In the genomic region with DNA sequence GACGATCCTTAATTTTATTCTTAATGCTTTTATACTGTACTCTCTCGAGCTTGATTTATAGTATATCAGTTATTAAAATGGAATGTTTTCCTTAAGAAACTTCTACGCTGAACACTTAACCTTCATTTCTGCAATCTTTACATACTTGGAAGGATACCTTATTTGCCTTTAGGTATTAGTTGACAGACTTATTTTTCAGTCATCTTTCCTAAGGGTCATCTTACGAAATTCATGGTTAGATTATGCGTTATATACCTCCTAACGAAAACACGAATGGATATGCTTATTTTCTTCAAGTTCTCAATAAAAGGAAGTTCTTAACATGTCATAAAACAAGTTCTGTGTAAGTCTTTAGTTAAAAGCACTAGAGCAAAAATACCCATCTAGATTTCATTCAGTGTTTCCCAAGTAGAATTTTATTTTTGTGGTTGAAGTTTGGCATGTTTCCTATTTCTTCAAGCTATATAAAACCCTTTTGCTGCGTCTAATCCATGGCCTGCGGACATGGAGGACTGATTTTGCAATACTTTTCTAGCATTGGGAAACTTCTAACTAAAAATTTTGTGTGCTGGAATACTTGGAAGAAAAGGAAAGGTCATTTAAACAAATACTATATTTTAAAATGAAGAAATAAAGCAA, we compare ENCODE assay signal across 20 cellular contexts.
DNase-seq lines count a peak whose midpoint lies in the region; ATAC-seq and TF ChIP-seq lines count a peak whose summit lies in the region.
"Had no signal": no experiment of that assay in that cellular context is flagged by ENCODE, and none has a peak within 500 bp of the region (broad histone marks: within the 10 kb centered on the region; RNA-seq: fewer than 3 reads in every experiment).

No MANE protein-coding gene starts in this region.

- H3K79me2 ChIP-seq in trophoblast cell (ENCODE audit: control insufficient read depth, insufficient read depth, low read length, poor library complexity): no peaks in the 10 kb centered on the region

- no CpG with 5 or more reads among the region's 9 CpGs for WGBS in trophoblast cell (ENCODE audit: extremely low coverage, insufficient coverage, insufficient read length)

- H3K27ac ChIP-seq in trophoblast cell (ENCODE audit: low read depth, low read length) (no peak overlapping the region), vagina (no peak overlapping the region), ascending aorta (no peak overlapping the region)
- H3K27ac ChIP-seq: C4-2B, KMS-11, Peyer's patch had no signal

- no peaks in the 10 kb centered on the region for H3K27me3 ChIP-seq in trophoblast cell (ENCODE audit: insufficient read depth, low read length)
- no peaks in the 10 kb centered on the region for H3K27me3 ChIP-seq in vagina
- no peaks in the 10 kb centered on the region for H3K27me3 ChIP-seq in ascending aorta
- H3K27me3 ChIP-seq: Peyer's patch had no signal

- TF ChIP-seq POLR2A in vagina (IDR thresholded peaks at IDR 0.05): no peak

- TF ChIP-seq CTCF in epithelial cell of esophagus (IDR thresholded peaks at IDR 0.05; ENCODE audit: insufficient read depth, low read depth, low read length, missing control alignments) (no peak), vagina (IDR thresholded peaks at IDR 0.05) (no peak), ascending aorta (IDR thresholded peaks at IDR 0.05) (no peak)

- no peak overlapping the region for H4K91ac ChIP-seq in trophoblast cell (ENCODE audit: low read depth, low read length)

- no peak overlapping the region for H2AK5ac ChIP-seq in trophoblast cell (ENCODE audit: low read length)

- DNase-seq in EL (peak; percentile 56), NOMO-1 treated with dmso at 0.1 percent for 144 hours (lab: John Stamatoyannopoulos, UW; ENCODE audit: unreplicated experiment) (peak; percentile 29), epithelial cell of esophagus (ENCODE audit: low read depth) (peak; percentile 61), trophoblast cell (peak; percentile 70 to 91), NCI-H2081 (lab: John Stamatoyannopoulos, UW) (no peak), vagina (ENCODE audit: extremely low spot score in 2 of 2) (no peak), sciatic nerve (ENCODE audit: low spot score) (no peak), ascending aorta (ENCODE audit: low spot score in 2 of 2) (no peak)
- DNase-seq: activated CD4-positive, alpha-beta T cell treated with anti-CD3 and anti-CD28 coated beads for 1 hour; activated CD8-positive, alpha-beta memory T cell treated with anti-CD3 and anti-CD28 coated beads, Interleukin-2, amount 50 U/mL, for 48 hours; activated naive CD4-positive, alpha-beta T cell treated with anti-CD3 and anti-CD28 coated beads, Interleukin-2, amount 50 U/mL, for 16 hours; effector CD4-positive, alpha-beta T cell; head of caudate nucleus; NCI-H1694; NCI-H524; Peyer's patch; stimulated activated naive B cell treated with anti-CD40 and anti-IgM and Interleukin-4, amounts not matched to agents 10 μg/mL and 1 μg/mL and 100 μg/mL, for 72 hours; T-helper 17 cell had no signal

- H3K4me1 ChIP-seq in trophoblast cell (ENCODE audit: control insufficient read depth in 1 of 2, insufficient read depth in 2 of 2, low read length in 2 of 2): peaks cover 0 to 2% of the 10 kb centered on the region in 2 experiments
- peaks cover 8% of the 10 kb centered on the region for H3K4me1 ChIP-seq in vagina
- no peaks in the 10 kb centered on the region for H3K4me1 ChIP-seq in ascending aorta
- H3K4me1 ChIP-seq: Peyer's patch had no signal

- no peak overlapping the region for H4K12ac ChIP-seq in trophoblast cell (ENCODE audit: low read depth, low read length)

- H2BK12ac ChIP-seq in trophoblast cell (ENCODE audit: low read length): no peak overlapping the region

- no peaks in the 10 kb centered on the region for H3K79me1 ChIP-seq in trophoblast cell (ENCODE audit: low read length)

- H3K36me3 ChIP-seq in trophoblast cell (ENCODE audit: control insufficient read depth in 1 of 2, insufficient read depth in 2 of 2, low read length in 2 of 2) (no peaks in the 10 kb centered on the region), vagina (peaks cover 0 to 8% of the 10 kb centered on the region in 2 donors), ascending aorta (no peaks in the 10 kb centered on the region)
- H3K36me3 ChIP-seq: Peyer's patch had no signal

- no peak overlapping the region for H2AFZ ChIP-seq in trophoblast cell (ENCODE audit: insufficient read depth, low read length, poor library complexity)

- no peak overlapping the region for H4K8ac ChIP-seq in trophoblast cell (ENCODE audit: low read depth, low read length)

- no peak overlapping the region for H3K9ac ChIP-seq in trophoblast cell (ENCODE audit: low read length)
- H3K9ac ChIP-seq: KMS-11 had no signal

- H3K4me3 ChIP-seq in epithelial cell of esophagus (ENCODE audit: low read length): no peak overlapping the region
- no peak overlapping the region for H3K4me3 ChIP-seq in trophoblast cell (ENCODE audit: low read depth, low read length)
- no peak overlapping the region for H3K4me3 ChIP-seq in vagina
- no peak overlapping the region for H3K4me3 ChIP-seq in ascending aorta
- H3K4me3 ChIP-seq: Peyer's patch had no signal

- no peak overlapping the region for H2BK120ac ChIP-seq in trophoblast cell (ENCODE audit: insufficient read depth, low read length, poor library complexity)

- H3K23ac ChIP-seq in trophoblast cell (ENCODE audit: low read length): no peak overlapping the region

- intact Hi-C loops in vagina (cut with DNase I): no loop called here
- intact Hi-C loops in sciatic nerve (cut with DNase I): no loop called here
- intact Hi-C loops in ascending aorta (cut with DNase I): no loop called here

- H3K9me3 ChIP-seq in trophoblast cell (ENCODE audit: insufficient read depth, low read depth, low read length) (no peaks in the 10 kb centered on the region), vagina (no peaks in the 10 kb centered on the region), ascending aorta (no peaks in the 10 kb centered on the region)
- H3K9me3 ChIP-seq: Peyer's patch had no signal

- H3K18ac ChIP-seq in trophoblast cell (ENCODE audit: low read length): no peak overlapping the region

- no peak overlapping the region for H3K4ac ChIP-seq in trophoblast cell (ENCODE audit: low read depth, low read length)

- no peak overlapping the region for H3K4me2 ChIP-seq in trophoblast cell (ENCODE audit: low read length)
- H3K4me2 ChIP-seq: KMS-11 had no signal

- H3K14ac ChIP-seq in trophoblast cell (ENCODE audit: low read length): no peak overlapping the region

- ATAC-seq in sciatic nerve: no peak
- ATAC-seq: stimulated activated naive B cell treated with anti-CD40 and anti-IgM and Interleukin-4, amounts not matched to agents 10 μg/mL and 1 μg/mL and 100 μg/mL, for 72 hours; T-helper 17 cell had no signal

- no peak overlapping the region for H2BK5ac ChIP-seq in trophoblast cell (ENCODE audit: low read depth, low read length, poor library complexity)

Comparison
In these comparisons a context has a peak if more than half of its experiments do, and no peak if none do; other contexts are left out.
1. DNase-seq: peak in EL (single experiment), NOMO-1 treated with dmso at 0.1 percent for 144 hours (single experiment), epithelial cell of esophagus (single experiment) and trophoblast cell (2 of 2); none in NCI-H2081 (0 of 2), vagina (0 of 2), sciatic nerve (single experiment) and ascending aorta (0 of 2).